In the genomic region with DNA sequence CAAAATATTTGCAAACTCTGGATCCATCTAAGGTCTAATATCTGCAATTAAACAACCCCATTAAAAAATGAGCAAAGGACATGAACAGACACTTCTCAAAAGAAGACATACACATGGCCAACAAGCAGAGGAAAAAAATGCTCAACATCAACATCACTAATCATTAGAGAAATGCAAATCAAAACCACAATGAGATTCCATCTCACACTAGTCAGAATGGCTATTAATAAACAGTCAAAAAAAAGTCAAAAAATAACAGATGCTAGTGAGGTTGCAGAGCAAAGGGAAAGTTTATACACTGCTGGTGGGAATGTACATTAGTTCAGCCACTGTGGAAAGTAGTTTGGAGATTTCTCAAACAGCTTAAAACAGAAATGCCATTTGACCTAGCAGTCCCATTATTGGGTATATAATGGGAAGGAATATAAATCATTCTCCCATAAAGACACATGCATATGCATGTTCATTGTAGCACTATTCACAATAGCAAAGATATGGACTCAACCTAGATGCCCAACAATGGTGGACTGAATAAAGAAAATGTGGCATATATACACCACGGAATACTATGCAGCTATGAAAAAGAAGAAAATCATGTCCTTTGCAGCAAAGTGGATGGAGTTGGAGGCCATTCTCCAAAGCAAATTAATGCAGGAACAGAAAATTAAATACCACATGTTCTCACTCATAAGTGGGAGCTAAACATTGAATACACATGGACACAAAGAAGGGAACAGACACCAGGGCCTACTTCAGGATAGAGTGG, we compare ENCODE assay signal across 9 cellular contexts. TPM values are rescaled to one million over a fixed set of nuclear protein-coding genes. Genes with fewer than 3 reads are reported as not detected.
DNase-seq lines count a peak whose midpoint lies in the region; ATAC-seq, FAIRE-seq and TF ChIP-seq lines count a peak whose summit lies in the region.
"Had no signal": no experiment of that assay in that cellular context is flagged by ENCODE, and none has a peak within 500 bp of the region (broad histone marks: within the 10 kb centered on the region; RNA-seq: fewer than 3 reads in every experiment).

No MANE protein-coding gene starts in this region.

- peak overlapping the region; percentile 68 for H3K4me2 ChIP-seq in astrocyte (ENCODE audit: low read length)

- H3K36me3 Mint-ChIP-seq in astrocyte (ENCODE audit: low read depth, unreplicated experiment) = peaks cover 38% of the 10 kb centered on the region
- peaks cover 61% of the 10 kb centered on the region for H3K36me3 Mint-ChIP-seq in natural killer cell treated with Interleukin-12 subunit alpha and Interleukin-12 subunit beta and Interleukin-15 and Interleukin-18, amount 100 ng/mL, for 72 hours

- peaks cover 90% of the 10 kb centered on the region for H4K20me1 ChIP-seq in astrocyte (ENCODE audit: insufficient read depth, low read length)

- H3K79me2 ChIP-seq in astrocyte (ENCODE audit: insufficient read depth, low read length) = peaks cover 91% of the 10 kb centered on the region

- no peaks in the 10 kb centered on the region for H3K27me3 ChIP-seq in GM06990 (replicated peaks; ENCODE audit: control insufficient read depth, insufficient read depth, low read length)
- no peaks in the 10 kb centered on the region for H3K27me3 ChIP-seq in astrocyte (ENCODE audit: insufficient read depth, low read length)

- no peak overlapping the region for H3K27ac Mint-ChIP-seq in astrocyte (ENCODE audit: unreplicated experiment)
- H3K27ac Mint-ChIP-seq in natural killer cell treated with Interleukin-12 subunit alpha and Interleukin-12 subunit beta and Interleukin-15 and Interleukin-18, amount 100 ng/mL, for 72 hours = peak overlapping the region in 1 of 2 donors; percentile 85

- TF ChIP-seq CTCF in GM06990 (IDR thresholded peaks at IDR 0.05; ENCODE audit: insufficient read depth, low read length, poor library complexity, severe bottlenecking) = no peak
- no peak for TF ChIP-seq CTCF in astrocyte (IDR thresholded peaks at IDR 0.05; ENCODE audit: insufficient read depth, low read depth, low read length)

- no peaks in the 10 kb centered on the region for H3K4me1 ChIP-seq in astrocyte (ENCODE audit: insufficient read depth, low read length)

- peak overlapping the region; percentile 92 for H3K4me3 Mint-ChIP-seq in astrocyte (ENCODE audit: unreplicated experiment)
- H3K4me3 Mint-ChIP-seq in natural killer cell treated with Interleukin-12 subunit alpha and Interleukin-12 subunit beta and Interleukin-15 and Interleukin-18, amount 100 ng/mL, for 72 hours = peak overlapping the region; percentile 78

- peak; percentile 48 for ATAC-seq in HG03432 (IDR thresholded peaks at IDR 0.05; ENCODE audit: unreplicated experiment)
- no peak for ATAC-seq in natural killer cell treated with Interleukin-12 subunit alpha and Interleukin-12 subunit beta and Interleukin-15 and Interleukin-18, amount 100 ng/mL, for 72 hours

- peaks cover 41% of the 10 kb centered on the region for H3K4me1 Mint-ChIP-seq in astrocyte (ENCODE audit: low read depth, unreplicated experiment)
- H3K4me1 Mint-ChIP-seq in natural killer cell treated with Interleukin-12 subunit alpha and Interleukin-12 subunit beta and Interleukin-15 and Interleukin-18, amount 100 ng/mL, for 72 hours (ENCODE audit: low read depth in 2 of 2) = peaks cover 52 to 60% of the 10 kb centered on the region in 2 donors

- H2AFZ ChIP-seq in astrocyte (ENCODE audit: low read depth, low read length) = no peak overlapping the region

- FAIRE-seq in astrocyte (lab: Jason Lieb, UNC) = no peak

- no peaks in the 10 kb centered on the region for H3K9me3 Mint-ChIP-seq in astrocyte (ENCODE audit: unreplicated experiment)
- peaks cover 4% of the 10 kb centered on the region for H3K9me3 Mint-ChIP-seq in natural killer cell treated with Interleukin-12 subunit alpha and Interleukin-12 subunit beta and Interleukin-15 and Interleukin-18, amount 100 ng/mL, for 72 hours

- no peaks in the 10 kb centered on the region for H3K9me3 ChIP-seq in astrocyte (ENCODE audit: insufficient read depth, low read depth, low read length)

- H3K9ac ChIP-seq in astrocyte (ENCODE audit: low read length) = no peak overlapping the region

- peaks cover 26% of the 10 kb centered on the region for H3K36me3 ChIP-seq in GM06990 (ENCODE audit: control insufficient read depth, insufficient read depth, low read length)
- H3K36me3 ChIP-seq in astrocyte (ENCODE audit: insufficient read depth, low read length) = peaks cover 60% of the 10 kb centered on the region

- DNase-seq in GM06990 (ENCODE audit: extremely low read depth, insufficient read length) = no peak
- peak; percentile 78 for DNase-seq in astrocyte (ENCODE audit: low read depth)
- DNase-seq in natural killer cell treated with Interleukin-12 subunit alpha and Interleukin-12 subunit beta and Interleukin-15 and Interleukin-18, amount 100 ng/mL, for 72 hours (ENCODE audit: low spot score) = no peak
- no peak for DNase-seq in DMS153 (lab: John Stamatoyannopoulos, UW)
- no peak for DNase-seq in AG08395 (ENCODE audit: low spot score)
- no peak for DNase-seq in OCI-M2 (lab: John Stamatoyannopoulos, UW; ENCODE audit: unreplicated experiment)
- no peak for DNase-seq in NCI-H1930 (lab: John Stamatoyannopoulos, UW)
- DNase-seq: NCI-H1417 had no signal

- H3K27me3 Mint-ChIP-seq in astrocyte (ENCODE audit: low read depth, unreplicated experiment) = no peaks in the 10 kb centered on the region
- no peaks in the 10 kb centered on the region for H3K27me3 Mint-ChIP-seq in natural killer cell treated with Interleukin-12 subunit alpha and Interleukin-12 subunit beta and Interleukin-15 and Interleukin-18, amount 100 ng/mL, for 72 hours

- H3K27ac ChIP-seq in astrocyte (ENCODE audit: low read depth, low read length) = no peak overlapping the region

- H3K4me3 ChIP-seq in GM06990 (replicated peaks; ENCODE audit: low read depth, low read length) = peak overlapping the region; percentile 42
- H3K4me3 ChIP-seq in astrocyte (ENCODE audit: insufficient read depth, low read depth, low read length) = no peak overlapping the region

RNA-seq across cellular contexts. Expression of a gene that starts 9.1 kb away (rescaled TPM):
- total RNA-seq in astrocyte = 77.0 and 77.4 TPM in 2 replicates
- 10 to 100 TPM; 52.9 to 62.9 TPM for total RNA-seq in natural killer cell treated with Interleukin-12 subunit alpha and Interleukin-12 subunit beta and Interleukin-15 and Interleukin-18, amount 100 ng/mL, for 72 hours

RNA-seq across cellular contexts. Expression of a gene that starts 49.6 kb away (rescaled TPM):
- total RNA-seq in astrocyte = 34.6 and 38.3 TPM in 2 replicates
- 10 to 100 TPM; 41.4 to 60.2 TPM for total RNA-seq in natural killer cell treated with Interleukin-12 subunit alpha and Interleukin-12 subunit beta and Interleukin-15 and Interleukin-18, amount 100 ng/mL, for 72 hours
